ENCODE assay signal across 23 cellular contexts in the genomic region with DNA sequence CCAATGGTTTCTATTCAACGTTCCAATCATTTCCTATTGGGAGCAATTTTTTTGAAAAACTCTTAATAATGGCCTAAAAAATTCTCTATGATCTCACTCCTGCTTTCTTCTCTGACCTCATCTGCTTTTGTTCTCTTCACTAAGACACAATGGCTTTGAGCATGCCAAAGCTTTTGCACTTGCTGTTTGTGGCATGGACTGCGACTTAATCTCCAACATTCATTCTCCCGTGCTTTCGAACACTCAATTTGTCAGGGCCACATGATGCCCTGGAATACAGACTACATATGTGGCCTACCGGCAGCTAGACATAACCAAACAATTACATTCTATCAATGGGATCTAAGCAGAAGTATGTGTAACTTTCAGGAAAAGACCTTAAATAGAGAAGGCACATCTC.
DNase-seq lines count a peak whose midpoint lies in the region; ATAC-seq, FAIRE-seq and TF ChIP-seq lines count a peak whose summit lies in the region.
"Had no signal": no experiment of that assay in that cellular context is flagged by ENCODE, and none has a peak within 500 bp of the region (broad histone marks: within the 10 kb centered on the region; RNA-seq: fewer than 3 reads in every experiment).

No MANE protein-coding gene starts in this region.

- no peaks in the 10 kb centered on the region for H3K36me3 Mint-ChIP-seq in neural crest cell (ENCODE audit: low read depth)

- TF ChIP-seq POLR2A in GM12892 (IDR thresholded peaks at IDR 0.05; ENCODE audit: low read depth, low read length) (no peak), erythroblast (IDR thresholded peaks at IDR 0.05; ENCODE audit: low read length) (no peak)

- peaks cover 27% of the 10 kb centered on the region for H3K4me1 Mint-ChIP-seq in neural crest cell

- no peak for ATAC-seq in HG03432 (IDR thresholded peaks at IDR 0.05; ENCODE audit: unreplicated experiment)
- ATAC-seq: A549, Panc1 had no signal

- peak; percentile 36 for FAIRE-seq in GM12892 (lab: Jason Lieb, UNC)
- FAIRE-seq: A549, G401.6, GM18507, HTR-8/SVneo had no signal

- H3K9me3 Mint-ChIP-seq in neural crest cell = no peaks in the 10 kb centered on the region

- peak overlapping the region; percentile 49 for H3K27ac ChIP-seq in substantia nigra (ENCODE audit: low read depth, low read length, poor library complexity, severe bottlenecking)
- H3K27ac ChIP-seq: A549 had no signal

- H3K4me3 Mint-ChIP-seq in neural crest cell = no peak overlapping the region
- H3K4me3 Mint-ChIP-seq: CD4-positive, alpha-beta T cell had no signal

- H3K27me3 Mint-ChIP-seq in neural crest cell (ENCODE audit: low read depth) = no peaks in the 10 kb centered on the region
- H3K27me3 Mint-ChIP-seq: CD4-positive, alpha-beta T cell had no signal

- DNase-seq in GM12892 (ENCODE audit: insufficient read length) (no peak), dermis blood vessel endothelial cell (peak; percentile 25), neural crest cell (ENCODE audit: low read depth, low spot score) (no peak), substantia nigra (lab: John Stamatoyannopoulos, UW) (peak in 6 of 49 donors; percentile 2 to 14 (median 8)), erythroblast (lab: John Stamatoyannopoulos, UW) (no peak)
- DNase-seq in activated effector memory CD4-positive, alpha-beta T cell treated with Interleukin-2 at 50 U/mL for 16 hours = no peak
- DNase-seq: BE2C; Caco-2; CD4-positive, alpha-beta T cell; GOT3; HCEC 1CT; NCI-H1105; NCI-H146; NCI-H2029; NCI-H345; NCI-H774; NK-92 treated with Interleukin-12 subunit alpha and Interleukin-12 subunit beta, amount 100 ng/mL, for 24 hours had no signal

- H3K27ac Mint-ChIP-seq in neural crest cell (ENCODE audit: unreplicated experiment) = peak overlapping the region; percentile 2
- H3K27ac Mint-ChIP-seq: CD4-positive, alpha-beta T cell had no signal

- no peak for TF ChIP-seq CTCF in neural crest cell (conservative IDR thresholded peaks at IDR 0.05)
